17 cellular contexts compared by ENCODE assay signal in genomic region chr6:15769471-15770088, GRCh38.
DNase-seq lines count a peak whose midpoint lies in the region; ATAC-seq, FAIRE-seq and TF ChIP-seq lines count a peak whose summit lies in the region.
"Had no signal": no experiment of that assay in that cellular context is flagged by ENCODE, and none has a peak within 500 bp of the region (broad histone marks: within the 10 kb centered on the region; RNA-seq: fewer than 3 reads in every experiment).

No MANE protein-coding gene starts in this region.

- ATAC-seq in HG02642 (IDR thresholded peaks at IDR 0.05; ENCODE audit: poor library complexity, unreplicated experiment): no peak
- ATAC-seq in HG03432 (IDR thresholded peaks at IDR 0.05; ENCODE audit: unreplicated experiment): no peak
- ATAC-seq: left colon had no signal

- FAIRE-seq in astrocyte (lab: Jason Lieb, UNC): no peak

- H2AFZ ChIP-seq in astrocyte (ENCODE audit: low read depth, low read length): no peak overlapping the region

- peaks cover 24% of the 10 kb centered on the region for H3K4me1 Mint-ChIP-seq in astrocyte (ENCODE audit: low read depth, unreplicated experiment)

- H3K9me3 Mint-ChIP-seq in astrocyte (ENCODE audit: unreplicated experiment): peaks cover 3% of the 10 kb centered on the region

- no peak overlapping the region for H3K9ac ChIP-seq in astrocyte (ENCODE audit: low read length)
- H3K9ac ChIP-seq: SK-N-SH had no signal

- no peaks in the 10 kb centered on the region for H3K36me3 ChIP-seq in astrocyte (ENCODE audit: insufficient read depth, low read length)
- H3K36me3 ChIP-seq: Peyer's patch, sigmoid colon had no signal

- no peak overlapping the region for H3K4me3 ChIP-seq in astrocyte (ENCODE audit: insufficient read depth, low read depth, low read length)
- H3K4me3 ChIP-seq: Peyer's patch, sigmoid colon had no signal

- DNase-seq in Daoy (ENCODE audit: low read depth) (peak; percentile 60), HEK293T (ENCODE audit: extremely low spot score) (no peak), astrocyte (ENCODE audit: low read depth) (peak; percentile 2), myocyte (ENCODE audit: low read depth) (peak; percentile 69), GM19240 (ENCODE audit: insufficient read length, low spot score) (no peak)
- DNase-seq: activated CD4-positive, alpha-beta T cell treated with anti-CD3 and anti-CD28 coated beads, Interleukin-2, amount 50 U/mL, for 1 hour; activated T-cell treated with anti-CD3 and anti-CD28 coated beads, Interleukin-2, amount 50 U/mL, for 1 hour; left colon; NCI-H1417 treated with DMSO at 0.1 percent for 48 hours; NCI-H510A; occipital lobe; Peyer's patch; sigmoid colon; SK-N-SH; stimulated activated CD4-positive, alpha-beta T cell treated with anti-CD3 and anti-CD28 coated beads, Interleukin-4, amount 100 ng/mL, for 1 hour had no signal

- no peak overlapping the region for H3K4me3 Mint-ChIP-seq in astrocyte (ENCODE audit: unreplicated experiment)

- H3K27ac ChIP-seq in astrocyte (ENCODE audit: low read depth, low read length): no peak overlapping the region
- H3K27ac ChIP-seq: Peyer's patch, sigmoid colon had no signal

- CTCF ChIA-PET in HEK293T (lab: Yijun Ruan, JAX): interaction anchor here (0.6 kb wide), 1 partner anchor 361 kb away, joined by 3 read pairs; no protein-coding TSS in a partner anchor

- H3K79me2 ChIP-seq in astrocyte (ENCODE audit: insufficient read depth, low read length): no peaks in the 10 kb centered on the region

- POLR2A ChIA-PET in HEK293T (lab: Yijun Ruan, JAX): interaction anchor here (0.9 kb wide), 1 partner anchor 359 kb away, joined by 3 read pairs; the partner anchor contains the start of gene MYLIP

- no peaks in the 10 kb centered on the region for H3K4me1 ChIP-seq in astrocyte (ENCODE audit: insufficient read depth, low read length)
- H3K4me1 ChIP-seq: Peyer's patch had no signal

- no peaks in the 10 kb centered on the region for H3K36me3 Mint-ChIP-seq in astrocyte (ENCODE audit: low read depth, unreplicated experiment)

- H3K27ac Mint-ChIP-seq in astrocyte (ENCODE audit: unreplicated experiment): peak overlapping the region; percentile 2

- peaks cover 6% of the 10 kb centered on the region for H3K27me3 Mint-ChIP-seq in astrocyte (ENCODE audit: low read depth, unreplicated experiment)

- no peak overlapping the region for H3K4me2 ChIP-seq in astrocyte (ENCODE audit: low read length)
- H3K4me2 ChIP-seq: SK-N-SH had no signal

- TF ChIP-seq CTCF in astrocyte (IDR thresholded peaks at IDR 0.05; ENCODE audit: insufficient read depth, low read depth, low read length): no peak

- peaks cover 2% of the 10 kb centered on the region for H3K9me3 ChIP-seq in astrocyte (ENCODE audit: insufficient read depth, low read depth, low read length)
- H3K9me3 ChIP-seq: Peyer's patch, sigmoid colon, SK-N-SH had no signal

- peaks cover 2% of the 10 kb centered on the region for H3K27me3 ChIP-seq in astrocyte (ENCODE audit: insufficient read depth, low read length)
- H3K27me3 ChIP-seq: Peyer's patch, sigmoid colon had no signal

- H4K20me1 ChIP-seq in astrocyte (ENCODE audit: insufficient read depth, low read length): no peaks in the 10 kb centered on the region

TF ChIP-seq in HEK293T, 16 proteins besides CTCF, POLR2A, EP300 and RAD21:
- TF ChIP-seq ARNT (IDR thresholded peaks at IDR 0.05): no peak
- TF ChIP-seq L3MBTL2 (conservative IDR thresholded peaks at IDR 0.05): peak; percentile 34; the same call in 1 of the 2 replicates
- no peak for TF ChIP-seq ZNF384 (IDR thresholded peaks at IDR 0.05)
- TF ChIP-seq CTBP1 (IDR thresholded peaks at IDR 0.05; ENCODE audit: borderline replicate concordance): no peak
- no peak for TF ChIP-seq FOXK2 (IDR thresholded peaks at IDR 0.05)
- TF ChIP-seq FOXM1 (IDR thresholded peaks at IDR 0.05; ENCODE audit: borderline replicate concordance): no peak
- TF ChIP-seq SUZ12 (IDR thresholded peaks at IDR 0.05): no peak
- no peak for TF ChIP-seq LEF1 (IDR thresholded peaks at IDR 0.05; ENCODE audit: borderline replicate concordance)
- no peak for TF ChIP-seq HDGF (IDR thresholded peaks at IDR 0.05; ENCODE audit: borderline replicate concordance)
- TF ChIP-seq TARDBP (IDR thresholded peaks at IDR 0.05): no peak
- no peak for TF ChIP-seq BHLHE40 (IDR thresholded peaks at IDR 0.05; ENCODE audit: borderline replicate concordance)
- no peak for TF ChIP-seq FOXA1 (IDR thresholded peaks at IDR 0.05)
- TF ChIP-seq ELF4 (IDR thresholded peaks at IDR 0.05): no peak
- peak; percentile 34; the same call in 1 of the 2 replicates for TF ChIP-seq PKNOX1 (IDR thresholded peaks at IDR 0.05)
- no peak for TF ChIP-seq NFRKB (IDR thresholded peaks at IDR 0.05)
- no peak for TF ChIP-seq SP1 (IDR thresholded peaks at IDR 0.05)
TF ChIP-seq in HEK293T: peak in this region for 2.

Comparison
In these comparisons a context has a peak if more than half of its experiments do, and no peak if none do; other contexts are left out.
1. DNase-seq: peak in Daoy (single experiment), astrocyte (single experiment) and myocyte (single experiment); none in HEK293T (single experiment) and GM19240 (single experiment).